Comparison of ENCODE assay signal across 14 cellular contexts in the genomic region with DNA sequence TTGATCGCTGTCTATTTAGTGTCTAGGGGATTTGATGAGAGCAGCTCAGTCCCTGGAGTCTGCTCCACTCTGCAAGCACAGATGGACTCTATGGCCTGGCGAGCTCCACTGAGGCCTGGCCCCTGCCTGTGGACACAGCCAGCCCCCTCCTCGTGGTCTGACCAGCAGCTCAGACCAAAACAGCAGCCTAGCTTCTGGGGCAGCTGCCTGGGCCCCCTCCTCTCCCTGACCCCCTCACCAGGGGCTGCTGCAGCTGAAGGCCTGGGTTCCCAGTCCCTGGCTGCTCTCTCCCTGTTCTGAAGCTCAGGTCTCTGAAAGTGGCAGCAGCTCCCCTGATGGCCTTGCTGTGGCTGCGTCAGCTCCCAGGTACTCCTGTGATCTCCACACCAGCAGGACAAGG. TPM values are rescaled to one million over a fixed set of nuclear protein-coding genes. Genes with fewer than 3 reads are reported as not detected.
DNase-seq lines count a peak whose midpoint lies in the region; TF ChIP-seq lines count a peak whose summit lies in the region.
"Not testable (repeated sequence)": the region's sequence is repeated elsewhere in the genome, so short reads cannot be mapped to it uniquely, and the experiment has no call there.
"Had no signal": no experiment of that assay in that cellular context is flagged by ENCODE, and none has a peak within 500 bp of the region (broad histone marks: within the 10 kb centered on the region; RNA-seq: fewer than 3 reads in every experiment).

No MANE protein-coding gene starts in this region.

- H3K36me3 Mint-ChIP-seq in Caco-2 (ENCODE audit: insufficient read depth, unreplicated experiment): not testable (repeated sequence)
- peaks cover 26% of the 10 kb centered on the region for H3K36me3 Mint-ChIP-seq in endodermal cell (ENCODE audit: low read depth)

- not testable (repeated sequence) for TF ChIP-seq CTCF in Caco-2 (IDR thresholded peaks at IDR 0.05; ENCODE audit: insufficient read depth in 1 of 2, low read depth in 1 of 2, low read length in 1 of 2, severe bottlenecking in 1 of 2, unreplicated experiment in 1 of 2); endodermal cell (conservative IDR thresholded peaks at IDR 0.05)

- not testable (repeated sequence) for H3K14ac ChIP-seq in neuronal stem cell (ENCODE audit: low read length)

- H2BK12ac ChIP-seq in neuronal stem cell (ENCODE audit: low read length): not testable (repeated sequence)

- not testable (repeated sequence) for H2BK120ac ChIP-seq in neuronal stem cell (ENCODE audit: low read depth, low read length)

- H3K9me3 Mint-ChIP-seq in Caco-2 (ENCODE audit: unreplicated experiment); endodermal cell: not testable (repeated sequence)

- not testable (repeated sequence) for H3K36me3 ChIP-seq in Caco-2 (ENCODE audit: control insufficient read depth, insufficient read depth, low read length); endodermal cell (ENCODE audit: control insufficient read depth, insufficient read depth, low read length); neuronal stem cell (replicated peaks in 1 of 2; ENCODE audit: control insufficient read depth in 2 of 2, insufficient read depth in 2 of 2, low read length in 2 of 2)

- not testable (repeated sequence) for H3K4me3 Mint-ChIP-seq in Caco-2 (ENCODE audit: unreplicated experiment)
- H3K4me3 Mint-ChIP-seq in endodermal cell: peak overlapping the region; percentile 77

- 33 to 45% methylated on average over 3 to 4 of the region's 4 CpGs for WGBS in endodermal cell (ENCODE audit: insufficient coverage in 1 of 2, insufficient read length in 1 of 2), 2 experiments
- WGBS in neuronal stem cell (ENCODE audit: extremely low coverage in 2 of 2, insufficient read length in 2 of 2, insufficient replicate concordance in 1 of 2), 2 donors: no CpG with 5 or more reads among the region's 4 CpGs

- H2BK15ac ChIP-seq in neuronal stem cell (ENCODE audit: low read length): not testable (repeated sequence)

- peak overlapping the region; percentile 66 for H3K27ac Mint-ChIP-seq in Caco-2 (ENCODE audit: unreplicated experiment)
- H3K27ac Mint-ChIP-seq in endodermal cell: not testable (repeated sequence)

- H3K27me3 ChIP-seq in Caco-2 (replicated peaks; ENCODE audit: control insufficient read depth, insufficient read depth, low read length); endodermal cell (ENCODE audit: control insufficient read depth, insufficient read depth, low read length, poor library complexity, severe bottlenecking); neuronal stem cell (ENCODE audit: control insufficient read depth in 3 of 3, insufficient read depth in 3 of 3, low read depth in 1 of 3, low read length in 3 of 3): not testable (repeated sequence)

- H3K9ac ChIP-seq in endodermal cell (ENCODE audit: extremely low read depth, low read length, poor library complexity, severe bottlenecking); neuronal stem cell (ENCODE audit: low read depth, low read length, poor library complexity): not testable (repeated sequence)

- not testable (repeated sequence) for H4K8ac ChIP-seq in neuronal stem cell (ENCODE audit: low read depth, low read length)

- not testable (repeated sequence) for H3K4me3 ChIP-seq in Caco-2 (ENCODE audit: low read depth, low read length); endodermal cell (ENCODE audit: low read length); neuronal stem cell (ENCODE audit: low read length in 2 of 2)

- BruUV-seq in Caco-2 (replicated peaks; lab: Mats Ljungman, UMichigan): not testable (repeated sequence)

- H3K79me1 ChIP-seq in neuronal stem cell (ENCODE audit: low read depth, low read length): not testable (repeated sequence)

- POLR2A ChIA-PET in Caco-2 (lab: Charles Lee): not testable (repeated sequence)

- not testable (repeated sequence) for H2BK5ac ChIP-seq in neuronal stem cell (ENCODE audit: low read length)

- not testable (repeated sequence) for H2AK5ac ChIP-seq in neuronal stem cell (ENCODE audit: low read depth, low read length)

- intact Hi-C loops in Caco-2 (cut with micrococcal nuclease; ENCODE audit: unreplicated experiment): not testable (repeated sequence)

- peak overlapping the region; percentile 19 for H3K18ac ChIP-seq in neuronal stem cell (ENCODE audit: low read length)

- not testable (repeated sequence) for H3K4me1 Mint-ChIP-seq in Caco-2 (ENCODE audit: low read depth, unreplicated experiment)
- H3K4me1 Mint-ChIP-seq in endodermal cell: peaks cover 29% of the 10 kb centered on the region

- H3K4me1 ChIP-seq in Caco-2; endodermal cell (ENCODE audit: control insufficient read depth, insufficient read depth, low read length); neuronal stem cell (ENCODE audit: control insufficient read depth in 2 of 2, insufficient read depth in 1 of 2, low read depth in 1 of 2, low read length in 2 of 2): not testable (repeated sequence)

- not testable (repeated sequence) for H4K91ac ChIP-seq in neuronal stem cell (ENCODE audit: low read depth, low read length, poor library complexity)

- H3K4me2 ChIP-seq in neuronal stem cell (ENCODE audit: insufficient read depth, low read length, poor library complexity, severe bottlenecking): not testable (repeated sequence)

- not testable (repeated sequence) for H3K23ac ChIP-seq in neuronal stem cell (ENCODE audit: low read depth, low read length, poor library complexity)

- not testable (repeated sequence) for H3K27me3 Mint-ChIP-seq in Caco-2 (ENCODE audit: insufficient read depth, unreplicated experiment); endodermal cell (ENCODE audit: insufficient read depth)

- H2AFZ ChIP-seq in neuronal stem cell (ENCODE audit: low read length): not testable (repeated sequence)

- not testable (repeated sequence) for H3K4ac ChIP-seq in neuronal stem cell (ENCODE audit: low read length)

- DNase-seq in Caco-2; endodermal cell; neuronal stem cell (ENCODE audit: low spot score): not testable (repeated sequence)
- DNase-seq in left kidney (ENCODE audit: low read depth, low spot score) (peak; percentile 22), retina (peak; percentile 47)

- CTCF ChIA-PET in Caco-2 (lab: Charles Lee): not testable (repeated sequence)

- not testable (repeated sequence) for H3K27ac ChIP-seq in endodermal cell (ENCODE audit: low read depth, low read length); neuronal stem cell (replicated peaks; ENCODE audit: low read length)

- H3K9me3 ChIP-seq in Caco-2; endodermal cell (ENCODE audit: control insufficient read depth, low read length); neuronal stem cell (replicated peaks in 1 of 2; ENCODE audit: control insufficient read depth in 2 of 2, insufficient read depth in 1 of 2, low read depth in 1 of 2, low read length in 2 of 2): not testable (repeated sequence)

RNA-seq across cellular contexts. Expression of a gene that starts 3.6 kb away (rescaled TPM):
- total RNA-seq in Caco-2 (2022) (319 and 499 TPM in 2 replicates), endodermal cell (1,000 to 10,000 TPM in 1 of 2 donors, 100 to 1,000 TPM in 1; 123 to 1,051 TPM)
- 161 TPM for polyA plus RNA-seq in endodermal cell (2013, experiment 1 of 2)
- 92.8 TPM for polyA plus RNA-seq in endodermal cell (2013, experiment 2 of 2)
- polyA plus RNA-seq in neuronal stem cell (2013, experiment 1 of 2): not detected
- polyA plus RNA-seq in neuronal stem cell (2013, experiment 2 of 2): not detected
- total RNA-seq: A673; CD4-positive, alpha-beta memory T cell; CD4-positive, CD25-positive, alpha-beta regulatory T cell; CD8-positive, alpha-beta memory T cell; Daoy; G401; GM12878 had no signal
- polyA plus RNA-seq: AG04450; CD14-positive monocyte; CD4-positive, alpha-beta memory T cell; CD4-positive, CD25-positive, alpha-beta regulatory T cell; CD8-positive, alpha-beta memory T cell; GM12878 had no signal

RNA-seq across cellular contexts. Expression of a gene that starts 58.3 kb away (rescaled TPM):
- total RNA-seq in Caco-2 (2022): 2.7 and 4.2 TPM in 2 replicates
- total RNA-seq in endodermal cell: 1 to 10 TPM; 2.0 to 2.3 TPM
- polyA plus RNA-seq in endodermal cell (2013, experiment 1 of 2): 0.68 TPM
- polyA plus RNA-seq in endodermal cell (2013, experiment 2 of 2): 0.54 TPM
- polyA plus RNA-seq in neuronal stem cell (2013, experiment 1 of 2): not detected
- not detected for polyA plus RNA-seq in neuronal stem cell (2013, experiment 2 of 2)
- total RNA-seq: A673; CD4-positive, alpha-beta memory T cell; CD4-positive, CD25-positive, alpha-beta regulatory T cell; CD8-positive, alpha-beta memory T cell; Daoy; G401; GM12878 had no signal
- polyA plus RNA-seq: AG04450; CD14-positive monocyte; CD4-positive, alpha-beta memory T cell; CD4-positive, CD25-positive, alpha-beta regulatory T cell; CD8-positive, alpha-beta memory T cell; GM12878 had no signal
